In genomic region chr1:43304287-43304615, GRCh38 we compare ENCODE assay signal across 21 cellular contexts. TPM values are rescaled to one million over a fixed set of nuclear protein-coding genes. Genes with fewer than 3 reads are reported as not detected.
DNase-seq lines count a peak whose midpoint lies in the region; TF ChIP-seq lines count a peak whose summit lies in the region.
"Had no signal": no experiment of that assay in that cellular context is flagged by ENCODE, and none has a peak within 500 bp of the region (broad histone marks: within the 10 kb centered on the region; RNA-seq: fewer than 3 reads in every experiment).

No MANE protein-coding gene starts in this region.

- peaks cover 25 to 28% of the 10 kb centered on the region in 2 donors for H3K4me1 ChIP-seq in mucosa of rectum (ENCODE audit: control insufficient read depth in 2 of 2, insufficient read depth in 2 of 2, low read length in 2 of 2)
- H3K4me1 ChIP-seq in subcutaneous abdominal adipose tissue (ENCODE audit: control insufficient read depth in 5 of 5, insufficient read depth in 5 of 5, low read length in 5 of 5) = peaks cover 10 to 60% (median 43%) of the 10 kb centered on the region in 5 donors

- H3K36me3 Mint-ChIP-seq in activated T-helper 1 cell treated with anti-CD3 and anti-CD28 coated beads, Interleukin-12 subunit alpha, Interleukin-12 subunit beta, Interleukin-2, Interleukin-4 antibody, amounts not matched to agents 30 ng/mL and 10 ng/mL and 1 ng/mL, durations not matched to agents 14 hours and 24 hours and 36 hours (ENCODE audit: low read depth) = no peaks in the 10 kb centered on the region

- no peaks in the 10 kb centered on the region for H3K36me3 ChIP-seq in mucosa of rectum (ENCODE audit: control insufficient read depth in 2 of 2, insufficient read depth in 2 of 2, low read length in 2 of 2)
- peaks cover 0 to 30% (median 21%) of the 10 kb centered on the region in 5 donors for H3K36me3 ChIP-seq in subcutaneous abdominal adipose tissue (ENCODE audit: control insufficient read depth in 5 of 5, insufficient read depth in 5 of 5, low read length in 5 of 5)

- H3K4me3 Mint-ChIP-seq in activated T-helper 1 cell treated with anti-CD3 and anti-CD28 coated beads, Interleukin-12 subunit alpha, Interleukin-12 subunit beta, Interleukin-2, Interleukin-4 antibody, amounts not matched to agents 30 ng/mL and 10 ng/mL and 1 ng/mL, durations not matched to agents 14 hours and 24 hours and 36 hours = no peak overlapping the region
- H3K4me3 Mint-ChIP-seq: activated T-cell treated with anti-CD3 and anti-CD28 coated beads, Interleukin-2, amount 50 U/mL, for 4 hours had no signal

- H3K27me3 Mint-ChIP-seq in activated T-helper 1 cell treated with anti-CD3 and anti-CD28 coated beads, Interleukin-12 subunit alpha, Interleukin-12 subunit beta, Interleukin-2, Interleukin-4 antibody, amounts not matched to agents 30 ng/mL and 10 ng/mL and 1 ng/mL, durations not matched to agents 14 hours and 24 hours and 36 hours (ENCODE audit: insufficient read depth) = peaks cover 4% of the 10 kb centered on the region

- peak in 2 of 56 donors; percentile 11 for TF ChIP-seq CTCF in dorsolateral prefrontal cortex (IDR thresholded peaks at IDR 0.05 in 54 of 56, conservative IDR thresholded peaks at IDR 0.05 in 2 of 56; ENCODE audit: low read depth in 1 of 56, partially characterized antibody in 56 of 56)

- peak overlapping the region in 44 of 59 donors; percentile 1 to 100 (median 86) for H3K27ac ChIP-seq in dorsolateral prefrontal cortex
- H3K27ac ChIP-seq in mucosa of rectum (ENCODE audit: low read depth in 2 of 2, low read length in 2 of 2) = peak overlapping the region; percentile 81 to 83
- H3K27ac ChIP-seq in subcutaneous abdominal adipose tissue (ENCODE audit: low read depth, low read length) = peak overlapping the region; percentile 35
- H3K27ac ChIP-seq: 22Rv1 had no signal

- no peak overlapping the region for H3K27ac Mint-ChIP-seq in activated T-helper 1 cell treated with anti-CD3 and anti-CD28 coated beads, Interleukin-12 subunit alpha, Interleukin-12 subunit beta, Interleukin-2, Interleukin-4 antibody, amounts not matched to agents 30 ng/mL and 10 ng/mL and 1 ng/mL, durations not matched to agents 14 hours and 24 hours and 36 hours

- H3K27me3 ChIP-seq in dorsolateral prefrontal cortex (no peaks in the 10 kb centered on the region), mucosa of rectum (ENCODE audit: control insufficient read depth in 2 of 2, insufficient read depth in 2 of 2, low read length in 2 of 2) (no peaks in the 10 kb centered on the region), subcutaneous abdominal adipose tissue (ENCODE audit: control insufficient read depth in 5 of 5, insufficient read depth in 4 of 5, low read length in 5 of 5) (no peaks in the 10 kb centered on the region)

- DNase-seq in DMS79 treated with DMSO at 0.1 percent for 48 hours (lab: John Stamatoyannopoulos, UW) (peak; percentile 10), DMS79 (lab: John Stamatoyannopoulos, UW) (no peak), dorsolateral prefrontal cortex (peak in 1 of 10 donors; percentile 39), NCI-H526 (lab: John Stamatoyannopoulos, UW) (no peak)
- DNase-seq in activated CD4-positive, alpha-beta T cell treated with anti-CD3 and anti-CD28 coated beads for 48 hours = no peak
- no peak for DNase-seq in activated T-helper 1 cell treated with anti-CD3 and anti-CD28 coated beads, Interleukin-12 subunit alpha, Interleukin-12 subunit beta, Interleukin-2, Interleukin-4 antibody, amounts not matched to agents 30 ng/mL and 10 ng/mL and 1 ng/mL, durations not matched to agents 14 hours and 24 hours and 36 hours (ENCODE audit: low spot score)
- DNase-seq: activated CD4-positive, CD25-positive, alpha-beta regulatory T cell; activated naive CD4-positive, alpha-beta T cell treated with anti-CD3 and anti-CD28 coated beads, Interleukin-2, amount 50 U/mL, for 16 hours; activated T-cell treated with anti-CD3 and anti-CD28 coated beads, Interleukin-2, amount 50 U/mL, for 4 hours; islet precursor cell; KG1; NCI-H1048; NCI-H2107; SIG-M5; stimulated activated naive CD4-positive, alpha-beta T cell had no signal

- H3K4me3 ChIP-seq in dorsolateral prefrontal cortex (peak overlapping the region in 13 of 59 donors; percentile 2 to 52 (median 27)), mucosa of rectum (ENCODE audit: low read length in 2 of 2) (no peak overlapping the region), subcutaneous abdominal adipose tissue (ENCODE audit: low read depth in 1 of 5, low read length in 5 of 5) (peak overlapping the region; percentile 12 to 63 (median 58))

- H3K4me1 Mint-ChIP-seq in activated T-helper 1 cell treated with anti-CD3 and anti-CD28 coated beads, Interleukin-12 subunit alpha, Interleukin-12 subunit beta, Interleukin-2, Interleukin-4 antibody, amounts not matched to agents 30 ng/mL and 10 ng/mL and 1 ng/mL, durations not matched to agents 14 hours and 24 hours and 36 hours (ENCODE audit: low read depth) = no peaks in the 10 kb centered on the region

- intact Hi-C loops in dorsolateral prefrontal cortex (cut with DNase I) = no loop called here
- intact Hi-C loops in activated T-helper 1 cell treated with anti-CD3 and anti-CD28 coated beads, Interleukin-12 subunit alpha, Interleukin-12 subunit beta, Interleukin-2, Interleukin-4 antibody, amounts not matched to agents 30 ng/mL and 10 ng/mL and 1 ng/mL, durations not matched to agents 14 hours and 24 hours and 36 hours (cut with micrococcal nuclease) = no loop called here

- H3K9ac ChIP-seq in mucosa of rectum (ENCODE audit: low read depth in 1 of 2, low read length in 2 of 2) (peak overlapping the region in 1 of 2 donors; percentile 22), subcutaneous abdominal adipose tissue (ENCODE audit: low read length in 5 of 5) (peak overlapping the region in 3 of 5 donors; percentile 2 to 50 (median 34))

- no peaks in the 10 kb centered on the region for H3K9me3 Mint-ChIP-seq in activated T-helper 1 cell treated with anti-CD3 and anti-CD28 coated beads, Interleukin-12 subunit alpha, Interleukin-12 subunit beta, Interleukin-2, Interleukin-4 antibody, amounts not matched to agents 30 ng/mL and 10 ng/mL and 1 ng/mL, durations not matched to agents 14 hours and 24 hours and 36 hours
- H3K9me3 Mint-ChIP-seq: activated T-cell treated with anti-CD3 and anti-CD28 coated beads, Interleukin-2, amount 50 U/mL, for 4 hours had no signal

- H3K9me3 ChIP-seq in mucosa of rectum (ENCODE audit: control insufficient read depth in 2 of 2, low read length in 2 of 2) (no peaks in the 10 kb centered on the region), subcutaneous abdominal adipose tissue (ENCODE audit: control insufficient read depth in 5 of 5, low read length in 5 of 5) (no peaks in the 10 kb centered on the region)

RNA-seq across cellular contexts. Expression of gene TIE1, which starts 3.5 kb away (rescaled TPM):
- 10 to 100 TPM in 111 of 120 experiments, 1 to 10 TPM in 9; 7.0 to 50.7 (median 15.4) TPM for total RNA-seq in dorsolateral prefrontal cortex
- 0.36 and 0.64 TPM in 2 replicates for total RNA-seq in activated T-helper 1 cell treated with anti-CD3 and anti-CD28 coated beads, Interleukin-12 subunit alpha, Interleukin-12 subunit beta, Interleukin-2, Interleukin-4 antibody, amounts not matched to agents 30 ng/mL and 10 ng/mL and 1 ng/mL, durations not matched to agents 14 hours and 24 hours and 36 hours

RNA-seq across cellular contexts. Expression of gene C1orf210, which starts 18.9 kb away (rescaled TPM):
- under 1 TPM in 12 of 120 experiments, not detected in 108; 0.22 to 0.88 (median 0.48) TPM for total RNA-seq in dorsolateral prefrontal cortex
- not detected in 2 replicates for total RNA-seq in activated T-helper 1 cell treated with anti-CD3 and anti-CD28 coated beads, Interleukin-12 subunit alpha, Interleukin-12 subunit beta, Interleukin-2, Interleukin-4 antibody, amounts not matched to agents 30 ng/mL and 10 ng/mL and 1 ng/mL, durations not matched to agents 14 hours and 24 hours and 36 hours
- total RNA-seq: activated T-cell treated with anti-CD3 and anti-CD28 coated beads, Interleukin-2, amount 50 U/mL, for 4 hours; Daoy; T-helper 1 cell treated with Interleukin-12 subunit alpha and Interleukin-12 subunit beta and Interleukin-4 antibody, amounts not matched to agents 30 ng/mL and 1 ng/mL, for 36 hours had no signal

RNA-seq across cellular contexts. Expression of gene MPL, which starts 33.4 kb away (rescaled TPM):
- total RNA-seq in dorsolateral prefrontal cortex = 1 to 10 TPM in 57 of 120 experiments, under 1 TPM in 47, not detected in 16; 0.23 to 3.6 (median 1.1) TPM
- total RNA-seq in activated T-helper 1 cell treated with anti-CD3 and anti-CD28 coated beads, Interleukin-12 subunit alpha, Interleukin-12 subunit beta, Interleukin-2, Interleukin-4 antibody, amounts not matched to agents 30 ng/mL and 10 ng/mL and 1 ng/mL, durations not matched to agents 14 hours and 24 hours and 36 hours = not detected in 2 replicates
- total RNA-seq: activated T-cell treated with anti-CD3 and anti-CD28 coated beads, Interleukin-2, amount 50 U/mL, for 4 hours; T-helper 1 cell treated with Interleukin-12 subunit alpha and Interleukin-12 subunit beta and Interleukin-4 antibody, amounts not matched to agents 30 ng/mL and 1 ng/mL, for 36 hours; urinary bladder had no signal

RNA-seq across cellular contexts. Expression of gene TMEM125, which starts 34.5 kb away (rescaled TPM):
- 10 to 100 TPM in 68 of 120 experiments, 1 to 10 TPM in 52; 1.0 to 62.8 (median 11.5) TPM for total RNA-seq in dorsolateral prefrontal cortex
- total RNA-seq in activated T-helper 1 cell treated with anti-CD3 and anti-CD28 coated beads, Interleukin-12 subunit alpha, Interleukin-12 subunit beta, Interleukin-2, Interleukin-4 antibody, amounts not matched to agents 30 ng/mL and 10 ng/mL and 1 ng/mL, durations not matched to agents 14 hours and 24 hours and 36 hours = not detected in 2 replicates
- total RNA-seq: activated T-cell treated with anti-CD3 and anti-CD28 coated beads, Interleukin-2, amount 50 U/mL, for 4 hours; Daoy; T-helper 1 cell treated with Interleukin-12 subunit alpha and Interleukin-12 subunit beta and Interleukin-4 antibody, amounts not matched to agents 30 ng/mL and 1 ng/mL, for 36 hours had no signal

RNA-seq across cellular contexts. Expression of gene CDC20, which starts 54.5 kb away (rescaled TPM):
- 1 to 10 TPM in 73 of 120 experiments, under 1 TPM in 34, not detected in 13; 0.32 to 6.8 (median 1.5) TPM for total RNA-seq in dorsolateral prefrontal cortex
- 82.9 and 91.8 TPM in 2 replicates for total RNA-seq in activated T-helper 1 cell treated with anti-CD3 and anti-CD28 coated beads, Interleukin-12 subunit alpha, Interleukin-12 subunit beta, Interleukin-2, Interleukin-4 antibody, amounts not matched to agents 30 ng/mL and 10 ng/mL and 1 ng/mL, durations not matched to agents 14 hours and 24 hours and 36 hours

Comparison
In these comparisons a context has a peak if more than half of its experiments do, and no peak if none do; other contexts are left out.
1. H3K27ac ChIP-seq: peak in every context shown above with its lines; median percentile 86 in dorsolateral prefrontal cortex; 82 in mucosa of rectum; 35 in subcutaneous abdominal adipose tissue.
2. H3K4me3 ChIP-seq: peak in subcutaneous abdominal adipose tissue (5 of 5); none in mucosa of rectum (0 of 2).